Comparison of ENCODE assay signal across 6 cellular contexts in the genomic region with DNA sequence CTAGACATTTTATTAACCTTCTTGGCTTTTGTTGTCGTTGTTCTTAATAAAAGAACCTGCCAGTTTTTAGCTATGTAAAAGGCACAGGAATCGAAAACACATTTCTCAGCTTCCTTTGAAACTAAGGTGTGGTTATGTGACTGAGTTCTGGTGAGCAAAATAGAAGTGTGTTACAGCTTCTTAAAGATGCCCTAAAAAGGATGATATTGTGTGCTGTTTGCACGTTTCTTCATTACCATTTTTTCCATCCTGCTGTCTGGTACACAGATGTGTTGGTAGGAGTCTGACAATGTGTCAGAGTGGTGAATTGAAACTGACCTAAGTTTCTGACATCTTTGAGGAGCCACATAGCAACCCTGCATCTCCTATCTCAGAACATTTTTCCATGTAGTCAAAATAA.
"Had no signal": no experiment of that assay in that cellular context is flagged by ENCODE, and none has a peak within 500 bp of the region (broad histone marks: within the 10 kb centered on the region; RNA-seq: fewer than 3 reads in every experiment).

No MANE protein-coding gene starts in this region.

- H2AFZ ChIP-seq: GM23338 had no signal

- H3K4me2 ChIP-seq: GM23338 had no signal

- H3K4me3 ChIP-seq: GM23338 had no signal

- ATAC-seq: GM23338, HepG2 had no signal

- DNase-seq: H9, HCEC 1CT, KBM-7 had no signal

- H3K27ac ChIP-seq: HL-60 had no signal
